Comparison of ENCODE assay signal across 18 cellular contexts in the genomic region with DNA sequence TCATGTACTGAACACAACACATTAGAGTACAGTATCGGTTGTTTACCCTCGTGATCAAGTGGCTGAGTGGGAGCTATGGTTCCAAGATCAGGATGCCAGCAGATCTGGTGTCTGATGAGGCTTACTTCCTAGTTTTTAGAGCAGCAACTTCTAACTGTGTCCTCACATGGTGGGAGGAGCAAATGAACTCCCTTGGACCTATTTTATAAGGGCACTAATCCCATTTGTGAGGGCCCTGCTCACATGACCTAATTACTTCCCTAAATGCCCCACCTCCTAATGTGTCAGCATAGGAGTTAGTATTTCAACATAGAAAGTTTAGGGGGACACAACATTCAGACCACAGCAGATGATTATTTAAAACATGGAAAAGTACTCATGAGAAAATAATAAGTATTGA.
A peak's percentile ranks its signal among the peaks of the same experiment; 100 is the strongest.
DNase-seq lines count a peak whose midpoint lies in the region; ATAC-seq and TF ChIP-seq lines count a peak whose summit lies in the region.
"Had no signal": no experiment of that assay in that cellular context is flagged by ENCODE, and none has a peak within 500 bp of the region (broad histone marks: within the 10 kb centered on the region; RNA-seq: fewer than 3 reads in every experiment).

No MANE protein-coding gene starts in this region.

- no peak for TF ChIP-seq POLR2A in NB4 (IDR thresholded peaks at IDR 0.05; ENCODE audit: extremely low read depth, insufficient read length)

- TF ChIP-seq CTCF in NB4 (IDR thresholded peaks at IDR 0.05; ENCODE audit: low read depth, low read length) (no peak), colonic mucosa (IDR thresholded peaks at IDR 0.05) (no peak), type B pancreatic cell (conservative IDR thresholded peaks at IDR 0.05) (no peak)

- peak overlapping the region; percentile 30 for H3K27ac ChIP-seq in colonic mucosa

- no peak for DNase-seq in stimulated activated naive CD8-positive, alpha-beta T cell treated with anti-CD3 and anti-CD28 coated beads, Interleukin-15, Interleukin-2, amounts not matched to agents 100 U/mL and 50 U/mL, for 24 hours
- DNase-seq in NB4 (ENCODE audit: low read depth) (peak; percentile 79), colonic mucosa (no peak), type B pancreatic cell (ENCODE audit: extremely low spot score, unreplicated experiment) (no peak), NCI-H2196 treated with DMSO at 0.1 percent for 48 hours (lab: John Stamatoyannopoulos, UW; ENCODE audit: unreplicated experiment) (no peak), kidney glomerular epithelial cell (lab: John Stamatoyannopoulos, UW) (no peak), head of caudate nucleus (no peak)
- DNase-seq: activated CD4-positive, alpha-beta T cell treated with anti-CD3 and anti-CD28 coated beads, Interleukin-2, amount 50 U/mL, for 48 hours; activated naive CD4-positive, alpha-beta T cell treated with anti-CD3 and anti-CD28 coated beads, Interleukin-2, amount 50 U/mL, for 16 hours; central memory CD4-positive, alpha-beta T cell; GOT3; heart left ventricle; NCI-H146; NCI-H446 treated with DMSO at 0.1 percent for 48 hours; Peyer's patch; stimulated activated CD4-positive, alpha-beta T cell treated with anti-CD3 and anti-CD28 coated beads, Interleukin-2, amount 100 ng/mL, for 48 hours had no signal

- no peaks in the 10 kb centered on the region for H3K36me3 Mint-ChIP-seq in stimulated activated naive CD8-positive, alpha-beta T cell treated with anti-CD3 and anti-CD28 coated beads, Interleukin-15, Interleukin-2, amounts not matched to agents 100 ng/mL and 50 ng/mL, for 24 hours (ENCODE audit: low read depth)
- H3K36me3 Mint-ChIP-seq in type B pancreatic cell = no peaks in the 10 kb centered on the region
- H3K36me3 Mint-ChIP-seq: stimulated activated memory B cell treated with anti-CD40 and anti-IgM and Interleukin-4, amounts not matched to agents 10 μg/mL and 1 μg/mL and 100 μg/mL, for 72 hours had no signal

- H3K4me3 ChIP-seq in NB4 (ENCODE audit: low read depth, low read length) = peak overlapping the region; percentile 70
- H3K4me3 ChIP-seq in colonic mucosa = no peak overlapping the region

- no peaks in the 10 kb centered on the region for H3K36me3 ChIP-seq in colonic mucosa
- H3K36me3 ChIP-seq: heart left ventricle, Peyer's patch had no signal

- no peaks in the 10 kb centered on the region for H3K4me1 ChIP-seq in colonic mucosa

- H3K27ac Mint-ChIP-seq in stimulated activated naive CD8-positive, alpha-beta T cell treated with anti-CD3 and anti-CD28 coated beads, Interleukin-15, Interleukin-2, amounts not matched to agents 100 ng/mL and 50 ng/mL, for 24 hours = peak overlapping the region; percentile 32
- H3K27ac Mint-ChIP-seq in type B pancreatic cell = no peak overlapping the region
- H3K27ac Mint-ChIP-seq: stimulated activated memory B cell treated with anti-CD40 and anti-IgM and Interleukin-4, amounts not matched to agents 10 μg/mL and 1 μg/mL and 100 μg/mL, for 72 hours had no signal

- H3K27me3 Mint-ChIP-seq in stimulated activated naive CD8-positive, alpha-beta T cell treated with anti-CD3 and anti-CD28 coated beads, Interleukin-15, Interleukin-2, amounts not matched to agents 100 ng/mL and 50 ng/mL, for 24 hours = peaks cover 54% of the 10 kb centered on the region
- peaks cover 25% of the 10 kb centered on the region for H3K27me3 Mint-ChIP-seq in type B pancreatic cell

- peak overlapping the region; percentile 79 for H3K4me3 Mint-ChIP-seq in stimulated activated naive CD8-positive, alpha-beta T cell treated with anti-CD3 and anti-CD28 coated beads, Interleukin-15, Interleukin-2, amounts not matched to agents 100 ng/mL and 50 ng/mL, for 24 hours
- peak overlapping the region; percentile 73 for H3K4me3 Mint-ChIP-seq in type B pancreatic cell

- no peaks in the 10 kb centered on the region for H3K27me3 ChIP-seq in colonic mucosa
- H3K27me3 ChIP-seq: Peyer's patch had no signal

- ATAC-seq in stimulated activated naive CD8-positive, alpha-beta T cell treated with anti-CD3 and anti-CD28 coated beads, Interleukin-15, Interleukin-2, amounts not matched to agents 100 U/mL and 50 U/mL, for 24 hours = no peak

- no peaks in the 10 kb centered on the region for H3K9me3 ChIP-seq in colonic mucosa
- H3K9me3 ChIP-seq: Peyer's patch had no signal

- H3K9me3 Mint-ChIP-seq in stimulated activated naive CD8-positive, alpha-beta T cell treated with anti-CD3 and anti-CD28 coated beads, Interleukin-15, Interleukin-2, amounts not matched to agents 100 ng/mL and 50 ng/mL, for 24 hours = peaks cover 8% of the 10 kb centered on the region
- peaks cover 5% of the 10 kb centered on the region for H3K9me3 Mint-ChIP-seq in type B pancreatic cell

- intact Hi-C loops in colonic mucosa (cut with DNase I) = no loop called here
- intact Hi-C loops in head of caudate nucleus (cut with DNase I) = no loop called here

- H3K9ac ChIP-seq in colonic mucosa (ENCODE audit: low read depth in 2 of 2, low read length in 2 of 2) = no peak overlapping the region

- H3K4me1 Mint-ChIP-seq in stimulated activated naive CD8-positive, alpha-beta T cell treated with anti-CD3 and anti-CD28 coated beads, Interleukin-15, Interleukin-2, amounts not matched to agents 100 ng/mL and 50 ng/mL, for 24 hours (ENCODE audit: low read depth) = peaks cover 28% of the 10 kb centered on the region
- H3K4me1 Mint-ChIP-seq in type B pancreatic cell (ENCODE audit: unreplicated experiment) = no peaks in the 10 kb centered on the region
